Comparison of ENCODE assay signal across 16 cellular contexts in the genomic region with DNA sequence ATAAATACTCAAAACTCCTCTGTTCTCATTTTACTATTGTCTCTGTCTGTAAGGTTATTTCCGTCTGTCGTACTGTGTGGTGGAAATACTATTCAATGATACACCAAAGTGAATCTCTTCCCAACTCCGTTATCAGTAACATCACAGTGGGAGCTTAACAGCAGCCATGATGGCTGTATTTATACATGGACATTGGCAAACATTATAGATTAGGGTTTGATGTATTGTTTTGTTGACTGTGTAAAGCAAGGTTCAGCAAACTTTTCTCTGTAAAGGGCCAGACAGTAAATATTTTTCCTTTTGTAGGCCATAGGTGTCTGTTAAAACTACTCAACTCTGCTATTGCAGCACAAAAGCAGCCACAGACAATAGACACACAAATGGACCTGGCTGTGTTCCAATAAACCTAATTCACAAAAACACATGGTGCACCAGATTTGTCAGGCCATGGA. TPM values are rescaled to one million over a fixed set of nuclear protein-coding genes. Genes with fewer than 3 reads are reported as not detected.
DNase-seq lines count a peak whose midpoint lies in the region; TF ChIP-seq lines count a peak whose summit lies in the region.
"Had no signal": no experiment of that assay in that cellular context is flagged by ENCODE, and none has a peak within 500 bp of the region (broad histone marks: within the 10 kb centered on the region; RNA-seq: fewer than 3 reads in every experiment).

No MANE protein-coding gene starts in this region.

- intact Hi-C loops in A673 (cut with micrococcal nuclease; ENCODE audit: unreplicated experiment), result no loop called here

- POLR2A ChIA-PET in A673 (lab: Charles Lee; ENCODE audit: low non-redundant PET), result no interaction called here

- no peak for TF ChIP-seq CTCF in A673 (conservative IDR thresholded peaks at IDR 0.05; ENCODE audit: low read depth, low read length)

- H3K36me3 ChIP-seq in A673 (ENCODE audit: insufficient read depth, low read length, poor library complexity, severe bottlenecking), result no peaks in the 10 kb centered on the region
- no peaks in the 10 kb centered on the region; a peak in 1 of 22 replicates for H3K36me3 ChIP-seq in BLaER1 treated with 17β-estradiol and CSF1 and Interleukin-3, amounts not matched to agents 10 nM and 100 nM
- H3K36me3 ChIP-seq: gastroesophageal sphincter had no signal

- CTCF ChIA-PET in A673 (lab: Charles Lee), result no interaction called here

- in situ Hi-C loops in SK-MEL-5 (cut with HindIII; ENCODE audit: low pct_unique_long_range_greater_than_20kb, low sequenced_read_pairs), result no loop called here

- DNase-seq in A673 (ENCODE audit: low spot score), result peak; percentile 27
- peak; percentile 4 for DNase-seq in NCI-H2029 treated with DMSO at 0.1 percent for 48 hours (lab: John Stamatoyannopoulos, UW)
- DNase-seq in SK-MEL-5 (ENCODE audit: low read depth, low spot score), result peak; percentile 29
- no peak for DNase-seq in NCI-H187 treated with DMSO at 0.1 percent for 48 hours (lab: John Stamatoyannopoulos, UW)
- no peak for DNase-seq in UCSD-AML1 (lab: John Stamatoyannopoulos, UW; ENCODE audit: unreplicated experiment)
- DNase-seq in HK-2 (ENCODE audit: unreplicated experiment), result no peak
- no peak for DNase-seq in NCI-H2196 treated with DMSO at 0.1 percent for 48 hours (lab: John Stamatoyannopoulos, UW; ENCODE audit: unreplicated experiment)
- DNase-seq: CD8-positive, alpha-beta T cell; endodermal cell; NCI-H526 had no signal

- H3K27ac ChIP-seq in A673 (ENCODE audit: low read depth, low read length, poor library complexity, severe bottlenecking), result no peak overlapping the region
- H3K27ac ChIP-seq in BLaER1 treated with 17β-estradiol and CSF1 and Interleukin-3, amounts not matched to agents 10 nM and 100 nM, result peak overlapping the region in 6 of 11 experiments; percentile 16 to 75 (median 67); a peak in 12 of 22 replicates
- H3K27ac ChIP-seq: gastroesophageal sphincter had no signal

- no TSS peak for BruUV-seq in A673 (replicated peaks; lab: Mats Ljungman, UMichigan)

- no peaks in the 10 kb centered on the region for H3K9me3 ChIP-seq in A673 (ENCODE audit: low read depth, low read length, poor library complexity, severe bottlenecking)
- peaks cover 0 to 9% (median 0%) of the 10 kb centered on the region in 11 experiments; a peak in 1 of 22 replicates for H3K9me3 ChIP-seq in BLaER1 treated with 17β-estradiol and CSF1 and Interleukin-3, amounts not matched to agents 10 nM and 100 nM (replicated peaks in 1 of 11)
- H3K9me3 ChIP-seq: gastroesophageal sphincter had no signal

- H3K4me3 ChIP-seq in A673 (ENCODE audit: low read depth, low read length, poor library complexity, severe bottlenecking), result no peak overlapping the region
- H3K4me3 ChIP-seq in BLaER1 treated with 17β-estradiol and CSF1 and Interleukin-3, amounts not matched to agents 10 nM and 100 nM, result no peak overlapping the region
- H3K4me3 ChIP-seq: gastroesophageal sphincter, skin epidermis had no signal

- no peaks in the 10 kb centered on the region for H3K27me3 ChIP-seq in A673 (replicated peaks; ENCODE audit: insufficient read depth, low read depth, low read length, poor library complexity)
- H3K27me3 ChIP-seq in BLaER1 treated with 17β-estradiol and CSF1 and Interleukin-3, amounts not matched to agents 10 nM and 100 nM, result no peaks in the 10 kb centered on the region
- H3K27me3 ChIP-seq: gastroesophageal sphincter had no signal

- no peaks in the 10 kb centered on the region for H3K4me1 ChIP-seq in A673 (ENCODE audit: insufficient read depth, low read length, poor library complexity, severe bottlenecking)
- peaks cover 50 to 85% (median 77%) of the 10 kb centered on the region in 10 experiments for H3K4me1 ChIP-seq in BLaER1 treated with 17β-estradiol and CSF1 and Interleukin-3, amounts not matched to agents 10 nM and 100 nM

- peak overlapping the region in 1 of 11 experiments; percentile 10; a peak in 2 of 22 replicates for H3K9ac ChIP-seq in BLaER1 treated with 17β-estradiol and CSF1 and Interleukin-3, amounts not matched to agents 10 nM and 100 nM

- H3K4me2 ChIP-seq in BLaER1 treated with 17β-estradiol and CSF1 and Interleukin-3, amounts not matched to agents 10 nM and 100 nM, result peak overlapping the region; percentile 37 to 88 (median 65); a peak in 20 of 22 replicates

- no peaks in the 10 kb centered on the region for H4K20me1 ChIP-seq in BLaER1 treated with 17β-estradiol and CSF1 and Interleukin-3, amounts not matched to agents 10 nM and 100 nM

RNA-seq across cellular contexts. Expression of a gene that starts 23.2 kb away (rescaled TPM):
- total RNA-seq in A673 (2021), result not detected in 2 replicates
- not detected in 2 replicates for total RNA-seq in SK-MEL-5 (2014; rRNA removed; shearing (Covaris generic))
- polyA plus RNA-seq in SK-MEL-5 (2015; cell fraction: cytosol; rRNA removed), result not detected in 2 replicates
- not detected in 2 replicates for polyA plus RNA-seq in SK-MEL-5 (2015; cell fraction: nucleus; rRNA removed)
- total RNA-seq: endodermal cell, H1, osteocyte had no signal
- polyA plus RNA-seq: H1, keratinocyte had no signal

Comparison
In these comparisons a context has a peak if more than half of its experiments do, and no peak if none do; other contexts are left out.
1. DNase-seq: peak in A673 (single experiment), NCI-H2029 treated with DMSO at 0.1 percent for 48 hours (single experiment) and SK-MEL-5 (single experiment); none in NCI-H187 treated with DMSO at 0.1 percent for 48 hours (single experiment), UCSD-AML1 (single experiment), HK-2 (single experiment) and NCI-H2196 treated with DMSO at 0.1 percent for 48 hours (single experiment).